Comparison of ENCODE assay signal across 1 cellular context in genomic region chr19:8478605-8479004, GRCh38.
A peak's percentile ranks its signal among the peaks of the same experiment; 100 is the strongest.
TF ChIP-seq lines count a peak whose summit lies in the region.

No MANE protein-coding gene starts in this region.

TF ChIP-seq in HEK293, 187 proteins besides CTCF, POLR2A, EP300 and RAD21:
- TF ChIP-seq PRDM4 (tag by site-specific recombination; IDR thresholded peaks at IDR 0.05) (peak; percentile 58), ZNF394 (tag by site-specific recombination; IDR thresholded peaks at IDR 0.05; ENCODE audit: borderline replicate concordance) (no peak)
TF ChIP-seq in HEK293: peak in this region for 1.
